8 cellular contexts compared by ENCODE assay signal in genomic region chr4:77863341-77863740, GRCh38. TPM values are rescaled to one million over a fixed set of nuclear protein-coding genes. Genes with fewer than 3 reads are reported as not detected.
DNase-seq lines count a peak whose midpoint lies in the region; ATAC-seq and TF ChIP-seq lines count a peak whose summit lies in the region.
"Not testable (repeated sequence)": the region's sequence is repeated elsewhere in the genome, so short reads cannot be mapped to it uniquely, and the experiment has no call there.

No MANE protein-coding gene starts in this region.

- H3K36me3 ChIP-seq in HAP-1 (replicated peaks); OCI-LY1 (ENCODE audit: insufficient read depth, low read length); left ventricle myocardium inferior; muscle layer of duodenum (ENCODE audit: control insufficient read depth in 1 of 2, insufficient read depth in 2 of 2, low read length in 2 of 2): not testable (repeated sequence)

- H3K4me1 ChIP-seq in HAP-1 = not testable (repeated sequence)
- H3K4me1 ChIP-seq in OCI-LY1 (ENCODE audit: insufficient read depth, low read length, severe bottlenecking) (peaks cover 23% of the 10 kb centered on the region), left ventricle myocardium inferior (peaks cover 23% of the 10 kb centered on the region), muscle layer of duodenum (ENCODE audit: control insufficient read depth in 1 of 2, insufficient read depth in 2 of 2, low read length in 2 of 2) (peaks cover 8 to 18% of the 10 kb centered on the region in 2 donors)

- not testable (repeated sequence) for H3K9me2 ChIP-seq in OCI-LY1 (ENCODE audit: low read depth, low read length)

- CTCF ChIA-PET in activated CD8-positive, alpha-beta T cell treated with anti-CD3 and anti-CD28 coated beads, Interleukin-2, amount 10 ng/mL, durations not matched to agents 7 days and 5 days (lab: Charles Lee) = interaction anchor here (1.5 kb wide), 1 partner anchor 51 kb away, joined by 3 read pairs; no protein-coding TSS in a partner anchor

- H3F3A ChIP-seq in OCI-LY1 (ENCODE audit: insufficient read depth, low read length) = not testable (repeated sequence)

- peak overlapping the region; percentile 87 for H3K9ac ChIP-seq in OCI-LY1 (ENCODE audit: low read length)

- not testable (repeated sequence) for H2AFZ ChIP-seq in OCI-LY1 (ENCODE audit: low read length)

- H3K27ac ChIP-seq in OCI-LY1 (ENCODE audit: low read depth, low read length, poor library complexity, severe bottlenecking) (peak overlapping the region; percentile 90), left ventricle myocardium inferior (replicated peaks) (peak overlapping the region; percentile 93), muscle layer of duodenum (ENCODE audit: low read length) (peak overlapping the region; percentile 99)

- peak overlapping the region; percentile 98 for H3K4me3 Mint-ChIP-seq in activated CD8-positive, alpha-beta T cell treated with anti-CD3 and anti-CD28 coated beads, Interleukin-2, amount 10 ng/mL, durations not matched to agents 7 days and 5 days
- peak overlapping the region; percentile 92 for H3K4me3 Mint-ChIP-seq in central memory CD8-positive, alpha-beta T cell

- H3K4me2 ChIP-seq in OCI-LY1 (ENCODE audit: low read length) = peak overlapping the region; percentile 79

- ATAC-seq in activated CD8-positive, alpha-beta T cell treated with anti-CD3 and anti-CD28 coated beads, Interleukin-2, amount 10 ng/mL, durations not matched to agents 7 days and 5 days = peak; percentile 2
- peak; percentile 8 for ATAC-seq in central memory CD8-positive, alpha-beta T cell (replicated peaks; ENCODE audit: extremely low read depth, poor library complexity, severe bottlenecking)

- H3K4me3 ChIP-seq in AG09309 (ENCODE audit: control insufficient read depth, low read depth, low read length) (peak overlapping the region; percentile 93), HAP-1 (peak overlapping the region; percentile 74), OCI-LY1 (ENCODE audit: low read depth, low read length, poor library complexity, severe bottlenecking) (peak overlapping the region; percentile 92), left ventricle myocardium inferior (peak overlapping the region; percentile 84), muscle layer of duodenum (ENCODE audit: low read depth in 1 of 2, low read length in 2 of 2) (peak overlapping the region; percentile 86 to 87)

- DNase-seq in AG09309 (ENCODE audit: low read depth); activated CD8-positive, alpha-beta T cell treated with anti-CD3 and anti-CD28 coated beads, Interleukin-2, amount 10 ng/mL, durations not matched to agents 7 days and 5 days; left ventricle myocardium inferior: not testable (repeated sequence)
- peak in 1 of 2 experiments; percentile 13 for DNase-seq in HAP-1 (ENCODE audit: low spot score in 2 of 2)
- peak in 1 of 2 donors; percentile 20 for DNase-seq in central memory CD8-positive, alpha-beta T cell (ENCODE audit: low spot score in 2 of 2)
- DNase-seq in stimulated activated CD4-positive, alpha-beta T cell treated with anti-CD3 and anti-CD28 coated beads, Interleukin-15, amount 100 ng/mL, for 24 hours = peak; percentile 20

- not testable (repeated sequence) for H4K20me1 ChIP-seq in OCI-LY1 (ENCODE audit: insufficient read depth, low read length)

- H3K27ac Mint-ChIP-seq in activated CD8-positive, alpha-beta T cell treated with anti-CD3 and anti-CD28 coated beads, Interleukin-2, amount 10 ng/mL, durations not matched to agents 7 days and 5 days = peak overlapping the region; percentile 99
- H3K27ac Mint-ChIP-seq in central memory CD8-positive, alpha-beta T cell (ENCODE audit: low read depth) = peak overlapping the region; percentile 99

- peaks cover 18% of the 10 kb centered on the region for H3K79me2 ChIP-seq in OCI-LY1 (ENCODE audit: insufficient read depth, low read length)

- not testable (repeated sequence) for H3K9me3 Mint-ChIP-seq in activated CD8-positive, alpha-beta T cell treated with anti-CD3 and anti-CD28 coated beads, Interleukin-2, amount 10 ng/mL, durations not matched to agents 7 days and 5 days (ENCODE audit: insufficient read depth); central memory CD8-positive, alpha-beta T cell

- H3K9me3 ChIP-seq in HAP-1; OCI-LY1 (ENCODE audit: low read length); left ventricle myocardium inferior (replicated peaks); muscle layer of duodenum (ENCODE audit: control insufficient read depth in 1 of 2, low read length in 2 of 2): not testable (repeated sequence)

- peaks cover 57% of the 10 kb centered on the region for H3K4me1 Mint-ChIP-seq in activated CD8-positive, alpha-beta T cell treated with anti-CD3 and anti-CD28 coated beads, Interleukin-2, amount 10 ng/mL, durations not matched to agents 7 days and 5 days (ENCODE audit: low read depth)
- peaks cover 63% of the 10 kb centered on the region for H3K4me1 Mint-ChIP-seq in central memory CD8-positive, alpha-beta T cell

- intact Hi-C loops in left ventricle myocardium inferior (cut with micrococcal nuclease) = loop anchor here (5.0 kb wide), 1 partner anchor 46 kb away; the partner anchor contains the start of gene CNOT6L

- not testable (repeated sequence) for TF ChIP-seq CTCF in AG09309 (IDR thresholded peaks at IDR 0.05; ENCODE audit: control insufficient read depth, insufficient read depth, low read depth, low read length, missing control alignments); OCI-LY1 (IDR thresholded peaks at IDR 0.05; ENCODE audit: low read length); left ventricle myocardium inferior (IDR thresholded peaks at IDR 0.05; ENCODE audit: borderline replicate concordance)

- POLR2A ChIA-PET in activated CD8-positive, alpha-beta T cell treated with anti-CD3 and anti-CD28 coated beads, Interleukin-2, amount 10 ng/mL, durations not matched to agents 7 days and 5 days (lab: Charles Lee) = interaction anchor here (2.7 to 11.1 kb wide), 2 partner anchors 45 to 63 kb away, joined by 28 to 437 read pairs; partner anchors contain the start of gene CNOT6L

- in situ Hi-C loops in HAP-1 (cut with MboI; ENCODE audit: low sequenced_read_pairs) = not testable (repeated sequence)

- H3K27me3 ChIP-seq in HAP-1 (ENCODE audit: low read depth); OCI-LY1 (ENCODE audit: insufficient read depth, low read length); left ventricle myocardium inferior (ENCODE audit: low read depth); muscle layer of duodenum (ENCODE audit: low read depth, low read length): not testable (repeated sequence)

- H3K27me3 Mint-ChIP-seq in activated CD8-positive, alpha-beta T cell treated with anti-CD3 and anti-CD28 coated beads, Interleukin-2, amount 10 ng/mL, durations not matched to agents 7 days and 5 days (ENCODE audit: low read depth); central memory CD8-positive, alpha-beta T cell: not testable (repeated sequence)

- peaks cover 29% of the 10 kb centered on the region for H3K36me3 Mint-ChIP-seq in activated CD8-positive, alpha-beta T cell treated with anti-CD3 and anti-CD28 coated beads, Interleukin-2, amount 10 ng/mL, durations not matched to agents 7 days and 5 days (ENCODE audit: low read depth)
- H3K36me3 Mint-ChIP-seq in central memory CD8-positive, alpha-beta T cell (ENCODE audit: insufficient read depth) = peaks cover 24% of the 10 kb centered on the region

RNA-seq across cellular contexts. Expression of gene MRPL1, which starts 0.7 kb away (rescaled TPM):
- 10 to 100 TPM; 45.6 to 47.2 TPM for total RNA-seq in activated CD8-positive, alpha-beta T cell treated with anti-CD3 and anti-CD28 coated beads, Interleukin-2, amount 10 ng/mL, durations not matched to agents 7 days and 5 days
- total RNA-seq in left ventricle myocardium inferior = 50.8 TPM

RNA-seq across cellular contexts. Expression of gene CNOT6L, which starts 44.2 kb away (rescaled TPM):
- total RNA-seq in activated CD8-positive, alpha-beta T cell treated with anti-CD3 and anti-CD28 coated beads, Interleukin-2, amount 10 ng/mL, durations not matched to agents 7 days and 5 days = 100 to 1,000 TPM; 107 to 108 TPM
- total RNA-seq in left ventricle myocardium inferior = 21.8 TPM
